8 cellular contexts compared by ENCODE assay signal in the genomic region with DNA sequence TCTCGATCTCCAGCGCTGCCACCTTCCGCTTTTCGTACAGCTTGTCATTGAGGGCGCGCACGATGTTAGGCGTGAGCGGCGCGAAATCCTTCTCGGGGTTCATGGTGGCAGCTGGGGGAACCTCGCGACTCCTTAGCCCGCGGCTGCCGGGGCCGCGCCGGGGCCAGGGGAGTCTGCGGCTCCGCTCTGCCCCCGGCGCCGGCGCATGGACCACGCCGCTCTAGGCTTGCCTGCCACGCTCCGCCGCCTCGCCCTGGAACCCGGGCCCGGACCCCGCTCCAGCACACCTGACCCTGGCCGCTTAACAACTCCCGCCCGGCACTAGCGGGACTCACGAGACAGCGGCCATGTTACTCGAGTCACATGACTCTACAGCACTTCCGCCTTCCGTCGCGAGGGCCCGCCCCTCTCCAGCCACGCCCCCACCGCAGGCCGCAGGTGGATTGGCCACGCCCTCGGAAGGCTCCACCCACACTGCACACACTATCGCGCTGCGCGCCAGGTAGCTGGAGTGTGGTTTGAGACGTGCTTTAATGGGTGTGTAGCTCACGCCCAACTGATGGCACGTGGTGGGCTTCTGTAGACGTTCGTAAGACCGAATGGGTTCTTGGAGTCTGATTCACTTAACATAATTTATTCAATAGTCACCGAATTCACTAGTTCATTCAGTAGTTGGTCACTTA. TPM values are rescaled to one million over a fixed set of nuclear protein-coding genes. Genes with fewer than 3 reads are reported as not detected.
A peak's percentile ranks its signal among the peaks of the same experiment; 100 is the strongest.
DNase-seq lines count a peak whose midpoint lies in the region; ATAC-seq, FAIRE-seq and TF ChIP-seq lines count a peak whose summit lies in the region.

A gene (minus strand): TSS at position 361 of the 683 bp plus-strand sequence. CDS start 258 bp downstream, at position 103.

- H3K4me2 ChIP-seq in mammary epithelial cell (ENCODE audit: insufficient read depth, low read depth, low read length): peak within 1 kb of the TSS; percentile 86

- ATAC-seq in GM18873 (IDR thresholded peaks at IDR 0.05; ENCODE audit: low FRiP score, unreplicated experiment): peak; percentile 87
- peak; percentile 91 for ATAC-seq in HG03135 (IDR thresholded peaks at IDR 0.05; ENCODE audit: unreplicated experiment)

- DNase-seq in NCI-H2196 treated with DMSO at 0.1 percent for 48 hours (lab: John Stamatoyannopoulos, UW; ENCODE audit: unreplicated experiment) (peak; percentile 29), mammary epithelial cell (peak; percentile 93), small intestine (peak; percentile 94)

- FAIRE-seq in small intestine (lab: Jason Lieb, UNC): no peak

- CTCF ChIA-PET in mammary epithelial cell (lab: Charles Lee; ENCODE audit: low non-redundant PET): no interaction called here

- intact Hi-C loops in mammary epithelial cell (cut with micrococcal nuclease): loop anchor here (10.0 kb wide), 1 partner anchor 554 kb away; a partner anchor contains a TSS

- H3K79me2 ChIP-seq in ACC112 (ENCODE audit: control insufficient read depth, insufficient read depth, low read length, unreplicated experiment) (peaks cover 49% of the 10 kb centered on the region), mammary epithelial cell (ENCODE audit: insufficient read depth, low read length) (peaks cover 49% of the 10 kb centered on the region)

- H3K27ac ChIP-seq in ACC112 (ENCODE audit: low read depth, low read length) (peak within 1 kb of the TSS; percentile 23; the same call in 1 of the 2 replicates), VCaP (peak within 1 kb of the TSS; percentile 51; the same call in 1 of the 2 replicates), mammary epithelial cell (ENCODE audit: insufficient read depth, low read depth, low read length) (peak within 1 kb of the TSS; percentile 60), iPS-20b (ENCODE audit: low read length) (no peak within 1 kb of the TSS), small intestine (ENCODE audit: low read depth in 1 of 2, low read length in 1 of 2) (peak within 1 kb of the TSS; percentile 49 to 71)

- dilution Hi-C loops in mammary epithelial cell (cut with HindIII; ENCODE audit: low sequenced_read_pairs): no loop called here

- H3K9me3 ChIP-seq in mammary epithelial cell (replicated peaks; ENCODE audit: insufficient read depth, low read length): no peaks in the 10 kb centered on the region
- no peaks in the 10 kb centered on the region for H3K9me3 ChIP-seq in iPS-20b (ENCODE audit: insufficient read depth, low read depth, low read length)
- H3K9me3 ChIP-seq in small intestine (ENCODE audit: control insufficient read depth, low read depth): no peaks in the 10 kb centered on the region

- H3K4me1 ChIP-seq in ACC112 (ENCODE audit: control insufficient read depth, insufficient read depth, low read length, unreplicated experiment): peaks cover 27% of the 10 kb centered on the region
- H3K4me1 ChIP-seq in mammary epithelial cell (ENCODE audit: insufficient read depth, low read length): peaks cover 36% of the 10 kb centered on the region
- H3K4me1 ChIP-seq in iPS-20b (ENCODE audit: insufficient read depth, low read length): no peaks in the 10 kb centered on the region; the same call in none of the 2 replicates
- peaks cover 4 to 5% of the 10 kb centered on the region in 2 donors for H3K4me1 ChIP-seq in small intestine (ENCODE audit: control insufficient read depth in 2 of 2, insufficient read depth in 1 of 2, low read depth in 1 of 2, low read length in 1 of 2)

- in situ Hi-C loops in mammary epithelial cell (cut with MboI; ENCODE audit: low sequenced_read_pairs in 2 of 2): no loop called here

- peak within 1 kb of the TSS; percentile 90 for H3K9ac ChIP-seq in mammary epithelial cell (ENCODE audit: insufficient read depth, low read length)
- peak within 1 kb of the TSS; percentile 92 for H3K9ac ChIP-seq in iPS-20b (ENCODE audit: low read depth, low read length)

- BruUV-seq in mammary epithelial cell (replicated peaks; lab: Mats Ljungman, UMichigan): no TSS peak

- H2AFZ ChIP-seq in ACC112 (ENCODE audit: low read length, unreplicated experiment) (peak within 1 kb of the TSS; percentile 58), mammary epithelial cell (ENCODE audit: low read depth, low read length) (peak within 1 kb of the TSS; percentile 84)

- 2% methylated on average over 33 of the region's 63 CpGs for WGBS in mammary epithelial cell (ENCODE audit: low coverage, missing lambda C conversion rate)
- 0% methylated on average over 58 to 63 of the region's 63 CpGs for WGBS in small intestine, 3 donors

- H3K27me3 ChIP-seq in ACC112 (ENCODE audit: insufficient read depth, low read length): no peaks in the 10 kb centered on the region
- no peaks in the 10 kb centered on the region for H3K27me3 ChIP-seq in mammary epithelial cell (ENCODE audit: insufficient read depth, low read length)
- peaks cover 31% of the 10 kb centered on the region for H3K27me3 ChIP-seq in iPS-20b (ENCODE audit: insufficient read depth, low read length)
- H3K27me3 ChIP-seq in small intestine (ENCODE audit: control insufficient read depth in 2 of 2, insufficient read depth in 2 of 2, low read length in 2 of 2): no peaks in the 10 kb centered on the region

- H4K20me1 ChIP-seq in mammary epithelial cell (ENCODE audit: insufficient read depth, low read length): no peaks in the 10 kb centered on the region

- H3K36me3 ChIP-seq in ACC112 (ENCODE audit: insufficient read depth, low read length) (peaks cover 7% of the 10 kb centered on the region; the same call in 1 of the 2 replicates), mammary epithelial cell (ENCODE audit: insufficient read depth, low read length) (no peaks in the 10 kb centered on the region), iPS-20b (ENCODE audit: insufficient read depth, low read depth, low read length) (peaks cover 12% of the 10 kb centered on the region; the same call in 1 of the 2 replicates), small intestine (ENCODE audit: control insufficient read depth in 2 of 2, insufficient read depth in 2 of 2, low read length in 2 of 2) (no peaks in the 10 kb centered on the region)

- TF ChIP-seq CTCF in VCaP (conservative IDR thresholded peaks at IDR 0.05) (no peak), mammary epithelial cell (conservative IDR thresholded peaks at IDR 0.05 in 1 of 2, IDR thresholded peaks at IDR 0.05 in 1 of 2; ENCODE audit: extremely low read depth in 1 of 2, insufficient read depth in 1 of 2, low read depth in 1 of 2, low read length in 2 of 2) (no peak)

- H3K4me3 ChIP-seq in ACC112 (ENCODE audit: low read depth, low read length) (peak within 1 kb of the TSS; percentile 89), mammary epithelial cell (replicated peaks in 1 of 3; ENCODE audit: insufficient read depth in 1 of 3, low read depth in 2 of 3, low read length in 3 of 3) (peak within 1 kb of the TSS; percentile 78 to 84 (median 80)), iPS-20b (ENCODE audit: low read length) (peak within 1 kb of the TSS; percentile 97), small intestine (ENCODE audit: low read depth in 1 of 2, low read length in 2 of 2) (peak within 1 kb of the TSS; percentile 81 to 92)

RNA-seq across cellular contexts. Expression of the gene that starts here (rescaled TPM):
- 10 to 100 TPM; 29.5 to 39.5 TPM for total RNA-seq in mammary epithelial cell
- polyA plus RNA-seq in mammary epithelial cell (42.2 TPM), small intestine (10 to 100 TPM; 26.6 to 32.9 (median 31.1) TPM)
- 84.3 TPM for polyA minus RNA-seq in mammary epithelial cell

Comparison
In these comparisons a context has a peak if more than half of its experiments do, and no peak if none do; other contexts are left out.
1. DNase-seq: peak in every context shown above with its lines; median percentile 94 in small intestine; 93 in mammary epithelial cell; 29 in NCI-H2196 treated with DMSO at 0.1 percent for 48 hours.